In genomic region chr21:15735931-15736330, GRCh38 we compare ENCODE assay signal across 8 cellular contexts. TPM values are rescaled to one million over a fixed set of nuclear protein-coding genes. Genes with fewer than 3 reads are reported as not detected.
DNase-seq lines count a peak whose midpoint lies in the region; ATAC-seq, FAIRE-seq and TF ChIP-seq lines count a peak whose summit lies in the region.
"Not testable (repeated sequence)": the region's sequence is repeated elsewhere in the genome, so short reads cannot be mapped to it uniquely, and the experiment has no call there.

No MANE protein-coding gene starts in this region.

- H3K9me3 Mint-ChIP-seq in activated CD4-positive, alpha-beta memory T cell treated with anti-CD3 and anti-CD28 coated beads for 36 hours, result not testable (repeated sequence)

- POLR2A ChIA-PET in Panc1 (lab: Charles Lee), result interaction anchor here (0.6 kb wide), 1 partner anchor 18 kb away, joined by 6 read pairs; no protein-coding TSS in a partner anchor
- POLR2A ChIA-PET in activated CD4-positive, alpha-beta memory T cell treated with anti-CD3 and anti-CD28 coated beads for 36 hours (lab: Charles Lee); GM12878 (lab: Charles Lee): not testable (repeated sequence)

- H3K9ac ChIP-seq in GM12878 (ENCODE audit: control insufficient read depth, insufficient read depth, low read length); smooth muscle cell (ENCODE audit: low read depth): not testable (repeated sequence)

- RAD21 ChIA-PET in GM12878 (lab: Charles Lee; ENCODE audit: unreplicated experiment), result interaction anchor here (0.7 to 1.0 kb wide), 3 partner anchors 8 to 674 kb away, joined by 3 read pairs; no protein-coding TSS in a partner anchor

- H3K36me3 ChIP-seq in Panc1 (ENCODE audit: control insufficient read depth, insufficient read depth, low read length); GM12878 (ENCODE audit: control insufficient read depth in 2 of 2, insufficient read depth in 2 of 2, low read length in 1 of 2); lower lobe of right lung; smooth muscle cell (ENCODE audit: low read depth): not testable (repeated sequence)

- H3K4me3 ChIP-seq in Jurkat, Clone E6-1 (ENCODE audit: low read length); smooth muscle cell: not testable (repeated sequence)
- peak overlapping the region in 1 of 2 experiments; percentile 4; a peak in 1 of 4 replicates for H3K4me3 ChIP-seq in Panc1 (ENCODE audit: low read depth in 2 of 2, low read length in 2 of 2)
- H3K4me3 ChIP-seq in GM12878, result peak overlapping the region; percentile 38; the same call in 1 of the 2 replicates
- peak overlapping the region; percentile 15 for H3K4me3 ChIP-seq in lower lobe of right lung

- H3K9me3 ChIP-seq in Panc1 (ENCODE audit: control insufficient read depth, insufficient read depth, low read depth, low read length); GM12878 (replicated peaks; ENCODE audit: control insufficient read depth, insufficient read depth, low read length); lower lobe of right lung; smooth muscle cell (replicated peaks; ENCODE audit: low read depth): not testable (repeated sequence)

- TF ChIP-seq EP300 in GM12878 (IDR thresholded peaks at IDR 0.05; ENCODE audit: borderline replicate concordance in 1 of 2, control insufficient read depth in 1 of 2, low read depth in 2 of 2, low read length in 2 of 2), result not testable (repeated sequence)

- not testable (repeated sequence) for H3K27me3 Mint-ChIP-seq in activated CD4-positive, alpha-beta memory T cell treated with anti-CD3 and anti-CD28 coated beads for 36 hours

- ATAC-seq in Panc1, GM12878, lower lobe of right lung: not testable (repeated sequence)

- DNase-seq in CD1c-positive myeloid dendritic cell (ENCODE audit: extremely low spot score) (peak; percentile 28), erythroblast (lab: John Stamatoyannopoulos, UW) (peak; percentile 28 to 31)
- DNase-seq in Jurkat, Clone E6-1 (ENCODE audit: low read depth, low spot score), result peak; percentile 41
- DNase-seq in Panc1 (ENCODE audit: low read depth, low spot score); activated CD4-positive, alpha-beta memory T cell treated with anti-CD3 and anti-CD28 coated beads for 36 hours; GM12878 (ENCODE audit: low read depth, low spot score); lower lobe of right lung; smooth muscle cell (lab: John Stamatoyannopoulos, UW; ENCODE audit: unreplicated experiment): not testable (repeated sequence)

- not testable (repeated sequence) for BruUV-seq in Panc1 (replicated peaks; lab: Mats Ljungman, UMichigan); GM12878 (replicated peaks; lab: Mats Ljungman, UMichigan)

- H3K27me3 ChIP-seq in Panc1 (ENCODE audit: control insufficient read depth, insufficient read depth, low read length); GM12878 (replicated peaks in 1 of 2; ENCODE audit: control insufficient read depth in 2 of 2, insufficient read depth in 2 of 2, low read length in 1 of 2); lower lobe of right lung (ENCODE audit: low read depth); smooth muscle cell (ENCODE audit: low read depth): not testable (repeated sequence)

- not testable (repeated sequence) for TF ChIP-seq POLR2A in GM12878 (IDR thresholded peaks at IDR 0.05; ENCODE audit: low read depth, low read length); erythroblast (IDR thresholded peaks at IDR 0.05; ENCODE audit: low read length)

- H3K36me3 Mint-ChIP-seq in activated CD4-positive, alpha-beta memory T cell treated with anti-CD3 and anti-CD28 coated beads for 36 hours, result not testable (repeated sequence)

- peak overlapping the region; percentile 73 for H3K27ac Mint-ChIP-seq in activated CD4-positive, alpha-beta memory T cell treated with anti-CD3 and anti-CD28 coated beads for 36 hours

- not testable (repeated sequence) for TF ChIP-seq RAD21 in GM12878 (IDR thresholded peaks at IDR 0.05; ENCODE audit: insufficient read depth, low read depth, low read length)

- not testable (repeated sequence) for H4K20me1 ChIP-seq in GM12878 (ENCODE audit: control insufficient read depth, insufficient read depth)
- peaks cover 85% of the 10 kb centered on the region for H4K20me1 ChIP-seq in smooth muscle cell (ENCODE audit: low read depth)

- WGBS in GM12878 (ENCODE audit: insufficient coverage, insufficient replicate concordance, low lambda C conversion rate, missing lambda C conversion rate), result 67% methylated on average over 4 of the region's 4 CpGs
- 49% methylated on average over 4 of the region's 4 CpGs for WGBS in smooth muscle cell (ENCODE audit: low lambda C conversion rate)

- H3K4me3 Mint-ChIP-seq in activated CD4-positive, alpha-beta memory T cell treated with anti-CD3 and anti-CD28 coated beads for 36 hours, result peak overlapping the region; percentile 52

- TF ChIP-seq CTCF in Panc1 (IDR thresholded peaks at IDR 0.05); GM12878 (IDR thresholded peaks at IDR 0.05 in 2 of 3, conservative IDR thresholded peaks at IDR 0.05 in 1 of 3; ENCODE audit: control insufficient read depth in 2 of 3, extremely low read depth in 1 of 3, insufficient read depth in 1 of 3, low read depth in 3 of 3, low read length in 3 of 3); lower lobe of right lung (IDR thresholded peaks at IDR 0.05); smooth muscle cell (IDR thresholded peaks at IDR 0.05; ENCODE audit: borderline replicate concordance, insufficient read depth, poor library complexity, severe bottlenecking): not testable (repeated sequence)

- not testable (repeated sequence) for H3K4me2 ChIP-seq in GM12878 (ENCODE audit: control insufficient read depth, insufficient read depth)
- H3K4me2 ChIP-seq in smooth muscle cell, result peak overlapping the region; percentile 59

- 0 out of 2 replicates have a peak overlapping the region, but pooled peaks have one; percentile 24 for H3K27ac ChIP-seq in Panc1 (ENCODE audit: low read length)
- H3K27ac ChIP-seq in GM12878 (ENCODE audit: control insufficient read depth, insufficient read depth); lower lobe of right lung; smooth muscle cell (ENCODE audit: low read depth): not testable (repeated sequence)

- SMC1A ChIA-PET in GM12878 (lab: Charles Lee; ENCODE audit: uncharacterized antibody, unreplicated experiment), result interaction anchor here (0.8 to 1.8 kb wide), 4 partner anchors 13 to 67 kb away, joined by 3 to 4 read pairs (median 4); no protein-coding TSS in a partner anchor

- CTCF ChIA-PET in Panc1 (lab: Charles Lee); activated CD4-positive, alpha-beta memory T cell treated with anti-CD3 and anti-CD28 coated beads for 36 hours (lab: Charles Lee): not testable (repeated sequence)
- CTCF ChIA-PET in GM12878 (lab: Yijun Ruan, JAX), result interaction anchor here (0.5 to 1.0 kb wide), 2 partner anchors 12 to 114 kb away, joined by 4 to 5 read pairs; no protein-coding TSS in a partner anchor

- peaks cover 94% of the 10 kb centered on the region for H3K79me2 ChIP-seq in GM12878 (ENCODE audit: control insufficient read depth, insufficient read depth, low read length)
- H3K79me2 ChIP-seq in smooth muscle cell (ENCODE audit: low read depth), result peaks cover 100% of the 10 kb centered on the region

- peaks cover 76% of the 10 kb centered on the region for H3K4me1 Mint-ChIP-seq in activated CD4-positive, alpha-beta memory T cell treated with anti-CD3 and anti-CD28 coated beads for 36 hours (ENCODE audit: low read depth)

- in situ Hi-C loops in Panc1 (cut with HindIII; ENCODE audit: low pct_unique_long_range_greater_than_20kb, low sequenced_read_pairs), result not testable (repeated sequence)
- in situ Hi-C loops in GM12878 (cut with MboI), result loop anchor here (25.0 kb wide), 4 partner anchors 699 to 1876 kb away; partner anchors contain the start of gene BTG3

- intact Hi-C loops in Panc1 (cut with micrococcal nuclease; ENCODE audit: unreplicated experiment), result loop anchor here (10.0 kb wide), 1 partner anchor 89 kb away; no protein-coding TSS in a partner anchor
- intact Hi-C loops in activated CD4-positive, alpha-beta memory T cell treated with anti-CD3 and anti-CD28 coated beads for 36 hours (cut with micrococcal nuclease), result not testable (repeated sequence)
- intact Hi-C loops in GM12878 (cut with micrococcal nuclease; ENCODE audit: unreplicated experiment), result loop anchor here (10.0 kb wide), 1 partner anchor 671 kb away; the partner anchor contains the start of gene NRIP1
- intact Hi-C loops in lower lobe of right lung (cut with DNase I), result loop anchor here (10.0 kb wide), 1 partner anchor 109 kb away; no protein-coding TSS in a partner anchor

- FAIRE-seq in GM12878 (lab: Jason Lieb, UNC), result not testable (repeated sequence)

- H2AFZ ChIP-seq in GM12878 (ENCODE audit: control insufficient read depth, low read depth, low read length); smooth muscle cell (ENCODE audit: low read depth): not testable (repeated sequence)

- H3K4me1 ChIP-seq in Panc1 (ENCODE audit: control insufficient read depth, insufficient read depth, low read length) (peaks cover 27% of the 10 kb centered on the region; the same call in 1 of the 2 replicates), lower lobe of right lung (peaks cover 76% of the 10 kb centered on the region), smooth muscle cell (ENCODE audit: low read depth) (peaks cover 32% of the 10 kb centered on the region)
- H3K4me1 ChIP-seq in GM12878 (ENCODE audit: control insufficient read depth, insufficient read depth, low read length), result not testable (repeated sequence)

- not testable (repeated sequence) for H3F3A ChIP-seq in smooth muscle cell (ENCODE audit: low read depth)

RNA-seq across cellular contexts. Expression of gene USP25, which starts 6.1 kb away (rescaled TPM):
- 27.3 TPM for polyA plus RNA-seq in Jurkat, Clone E6-1 (2012; ENCODE audit: insufficient read depth, insufficient read length)
- total RNA-seq in Panc1 (2021; ENCODE audit: unreplicated experiment) (26.1 TPM), GM12878 (2014; rRNA removed) (28.8 and 29.9 TPM in 2 replicates), GM12878 (2014; rRNA removed; fragmentation: Illumina TruSeq; extraction: Trizol) (29.2 and 31.3 TPM in 2 replicates), GM12878 (2021) (27.5 and 28.3 TPM in 2 replicates), lower lobe of right lung (74.4 TPM), smooth muscle cell (30.7 and 31.4 TPM in 2 replicates)
- 13.2 TPM for polyA plus RNA-seq in Panc1 (2012; ENCODE audit: insufficient read length)
- 10 to 100 TPM; 31.2 to 31.7 TPM for total RNA-seq in activated CD4-positive, alpha-beta memory T cell treated with anti-CD3 and anti-CD28 coated beads for 36 hours
- total RNA-seq in GM12878 (2013; cell fraction: nucleolus; rRNA removed), result 73.9 and 75.4 TPM in 2 replicates
- polyA plus RNA-seq in GM12878 (2011; ENCODE audit: low read depth), result 11.8 TPM
- polyA plus RNA-seq in GM12878 (2011; rRNA removed) (25.6 and 35.8 TPM in 2 replicates), GM12878 (2014; fragmentation: Illumina TruSeq; extraction: Trizol) (25.3 and 35.3 TPM in 2 replicates), GM12878 (2014; fragmentation: Nextera tagmentation; extraction: Ambion mirVana) (1 to 10 TPM; 6.2 to 7.4 TPM), GM12878 (2014; rRNA removed) (17.5 and 21.5 TPM in 2 replicates), GM12878 (2016; fragmentation: Nextera tagmentation; extraction: Ambion mirVana) (1 to 10 TPM; 1.5 to 2.6 TPM), smooth muscle cell (12.0 and 13.2 TPM in 2 replicates)
- polyA plus RNA-seq in GM12878 (2011; cell fraction: cytosol; rRNA removed), result 11.7 and 12.1 TPM in 2 replicates
- 19.0 and 20.7 TPM in 2 replicates for polyA plus RNA-seq in GM12878 (2011; cell fraction: nucleus; rRNA removed)
- 8.8 and 15.7 TPM in 2 replicates for polyA plus RNA-seq in GM12878 (2012)
- polyA minus RNA-seq in GM12878 (2011; rRNA and poly(A)+ RNA removed), result 44.2 and 88.0 TPM in 2 replicates
- polyA minus RNA-seq in GM12878 (2011; cell fraction: cytosol; rRNA and poly(A)+ RNA removed), result 11.1 and 17.9 TPM in 2 replicates
- polyA minus RNA-seq in GM12878 (2011; cell fraction: nucleus; rRNA and poly(A)+ RNA removed), result 65.6 and 87.2 TPM in 2 replicates
